In genomic region chr11:33015621-33016551, GRCh38 we compare ENCODE assay signal across 8 cellular contexts. TPM values are rescaled to one million over a fixed set of nuclear protein-coding genes. Genes with fewer than 3 reads are reported as not detected.
DNase-seq lines count a peak whose midpoint lies in the region; ATAC-seq and TF ChIP-seq lines count a peak whose summit lies in the region.

Gene DEPDC7 (plus strand): TSS chr11:33015878. CDS start chr11:33015956, 78 bp downstream.

- TF ChIP-seq CTCF in OCI-LY7 (conservative IDR thresholded peaks at IDR 0.05; ENCODE audit: low read length), result no peak
- TF ChIP-seq CTCF in fibroblast of mammary gland (conservative IDR thresholded peaks at IDR 0.05; ENCODE audit: control insufficient read depth, insufficient read depth, low read depth, low read length), result no peak

- H3K4me3 ChIP-seq in OCI-LY7 (ENCODE audit: low read depth, low read length, poor library complexity, severe bottlenecking) (peak within 1 kb of the TSS; percentile 64), fibroblast of mammary gland (ENCODE audit: control insufficient read depth, low read depth, low read length) (peak within 1 kb of the TSS; percentile 55)

- no TSS peak for BruUV-seq in OCI-LY7 (replicated peaks; lab: Mats Ljungman, UMichigan)

- CTCF ChIA-PET in OCI-LY7 (lab: Charles Lee; ENCODE audit: unreplicated experiment), result interaction anchor here (0.6 kb wide), 1 partner anchor 84 kb away, joined by 4 read pairs; no protein-coding TSS in a partner anchor

- no peaks in the 10 kb centered on the region for H3K36me3 ChIP-seq in OCI-LY7 (ENCODE audit: insufficient read depth, low read length)

- H3K27ac Mint-ChIP-seq in naive B cell, result peak within 1 kb of the TSS in 3 of 6 donors; percentile 7 to 58 (median 51)

- H3K4me1 Mint-ChIP-seq in naive B cell, result peaks cover 5 to 9% (median 8%) of the 10 kb centered on the region in 3 donors

- no peaks in the 10 kb centered on the region for H3K79me2 ChIP-seq in OCI-LY7 (ENCODE audit: insufficient read depth, low read depth, low read length)

- no peak within 1 kb of the TSS for H3K27ac ChIP-seq in OCI-LY7 (ENCODE audit: low read depth, low read length, poor library complexity, severe bottlenecking)

- H2AFZ ChIP-seq in OCI-LY7 (ENCODE audit: low read length), result peak within 1 kb of the TSS; percentile 79

- no peaks in the 10 kb centered on the region for H4K20me1 ChIP-seq in OCI-LY7 (ENCODE audit: insufficient read depth, low read length)

- no peaks in the 10 kb centered on the region for H3K9me2 ChIP-seq in OCI-LY7 (ENCODE audit: insufficient read depth, low read length)

- peaks cover 23 to 39% (median 30%) of the 10 kb centered on the region in 3 donors for H3K27me3 Mint-ChIP-seq in naive B cell

- no peaks in the 10 kb centered on the region for H3K9me3 ChIP-seq in OCI-LY7 (ENCODE audit: low read length)

- POLR2A ChIA-PET in OCI-LY7 (lab: Charles Lee), result interaction anchor here (0.6 to 2.2 kb wide), 11 partner anchors 8 to 512 kb away, joined by 3 to 9 read pairs (median 4); partner anchors contain the start of gene TCP11L1

- no peaks in the 10 kb centered on the region for H3K4me1 ChIP-seq in OCI-LY7 (ENCODE audit: insufficient read depth, low read length, poor library complexity, severe bottlenecking)

- H3K9me3 Mint-ChIP-seq in naive B cell, result peaks cover 0 to 5% (median 0%) of the 10 kb centered on the region in 7 donors

- intact Hi-C loops in OCI-LY7 (cut with micrococcal nuclease; ENCODE audit: unreplicated experiment), result no loop called here

- H3K36me3 Mint-ChIP-seq in naive B cell, result peaks cover 0 to 4% of the 10 kb centered on the region in 2 donors

- H3K4me2 ChIP-seq in OCI-LY7 (ENCODE audit: low read length), result peak within 1 kb of the TSS; percentile 54

- ATAC-seq in GM21360 (IDR thresholded peaks at IDR 0.05; ENCODE audit: unreplicated experiment) (peak; percentile 71), naive B cell (ENCODE audit: low read depth in 2 of 2) (peak; percentile 89)

- DNase-seq in COLO829 (ENCODE audit: low spot score) (peak; percentile 69), HT-29 (ENCODE audit: low spot score) (peak; percentile 97), OCI-LY7 (ENCODE audit: low spot score) (peak; percentile 43), activated T-helper 1 cell treated with Interleukin-2 at 50 U/mL for 16 hours (ENCODE audit: low read depth) (peak; percentile 59), fibroblast of mammary gland (ENCODE audit: low read depth) (peak; percentile 84), naive B cell (peak; percentile 60)
- DNase-seq in stimulated activated CD8-positive, alpha-beta memory T cell treated with anti-CD3 and anti-CD28 coated beads, Interleukin-7, amount 100 ng/mL, for 24 hours (ENCODE audit: low read depth), result peak; percentile 49

- peak within 1 kb of the TSS; percentile 78 to 94 (median 84) for H3K4me3 Mint-ChIP-seq in naive B cell

RNA-seq across cellular contexts. Expression of gene DEPDC7, which starts in this region (rescaled TPM):
- 3.3 and 4.8 TPM in 2 replicates for total RNA-seq in HT-29 (2014; rRNA removed; shearing (Covaris generic))
- total RNA-seq in OCI-LY7 (2014; rRNA removed; shearing (Covaris generic)), result 0.66 and 0.82 TPM in 2 replicates
- 1.5 and 1.6 TPM in 2 replicates for total RNA-seq in OCI-LY7 (2022)
- polyA plus RNA-seq in naive B cell (ENCODE audit: low read depth in 6 of 6), result under 1 TPM in 1 of 6 donors, not detected in 5; 0.27 TPM

Comparison
In these comparisons a context has a peak if more than half of its experiments do, and no peak if none do; other contexts are left out.
1. Peak in DNase-seq and ATAC-seq in naive B cell; RNA of the gene not detected or under 1 TPM.
2. DNase-seq: peak in every context shown above with its lines; median percentile 97 in HT-29; 84 in fibroblast of mammary gland; 69 in COLO829; 60 in naive B cell; 59 in activated T-helper 1 cell treated with Interleukin-2 at 50 U/mL for 16 hours; 49 in stimulated activated CD8-positive, alpha-beta memory T cell treated with anti-CD3 and anti-CD28 coated beads, Interleukin-7, amount 100 ng/mL, for 24 hours; 43 in OCI-LY7.